8 cellular contexts compared by ENCODE assay signal in the genomic region with DNA sequence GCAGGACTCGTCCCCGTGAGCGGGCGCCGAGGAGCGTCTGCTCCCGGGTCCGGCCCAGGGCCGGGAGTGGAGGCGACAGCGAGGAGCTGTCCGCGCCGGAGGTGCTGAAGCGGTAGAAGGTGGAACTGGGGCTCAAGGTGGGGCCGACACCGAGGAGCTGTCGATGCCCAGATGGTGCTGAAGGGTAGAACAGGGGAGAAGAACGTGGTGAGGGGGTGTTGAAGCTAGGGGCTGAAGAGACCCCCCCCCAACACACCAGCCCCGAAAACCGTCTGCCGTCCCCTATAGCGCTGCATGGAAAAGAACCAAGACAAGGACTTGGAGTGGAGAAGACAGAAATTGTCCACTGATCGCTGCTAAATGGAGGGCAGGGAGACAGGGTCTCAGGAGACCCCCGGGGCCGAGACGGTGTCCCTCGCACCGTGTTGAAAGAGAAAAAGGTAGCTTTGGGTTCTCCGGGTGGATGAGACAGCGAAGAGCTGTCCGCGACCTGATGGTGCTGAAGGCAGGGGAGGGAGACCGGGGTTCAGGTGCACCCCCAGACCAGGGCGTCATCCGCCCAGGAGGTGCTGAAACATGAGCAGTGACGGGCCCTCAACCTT. TPM values are rescaled to one million over a fixed set of nuclear protein-coding genes. Genes with fewer than 3 reads are reported as not detected.
DNase-seq lines count a peak whose midpoint lies in the region; ATAC-seq and TF ChIP-seq lines count a peak whose summit lies in the region.

No MANE protein-coding gene starts in this region.

- H3K4me1 Mint-ChIP-seq in activated CD4-positive, alpha-beta memory T cell treated with anti-CD3 and anti-CD28 coated beads for 36 hours (ENCODE audit: low read depth): peaks cover 3% of the 10 kb centered on the region

- ATAC-seq in GM21423 (IDR thresholded peaks at IDR 0.05; ENCODE audit: unreplicated experiment): no peak
- ATAC-seq in HG03457 (IDR thresholded peaks at IDR 0.05; ENCODE audit: unreplicated experiment): no peak

- H3K4me3 ChIP-seq in smooth muscle cell: no peak overlapping the region

- peaks cover 56% of the 10 kb centered on the region for H3K27me3 Mint-ChIP-seq in activated CD4-positive, alpha-beta memory T cell treated with anti-CD3 and anti-CD28 coated beads for 36 hours

- peak; percentile 68 for DNase-seq in Daoy (ENCODE audit: low read depth)
- peak; percentile 33 to 54 for DNase-seq in Kasumi-1 (lab: John Stamatoyannopoulos, UW)
- DNase-seq in activated CD4-positive, alpha-beta memory T cell treated with anti-CD3 and anti-CD28 coated beads for 36 hours: peak; percentile 67
- peak; percentile 15 for DNase-seq in fibroblast of peridontal ligament (ENCODE audit: extremely low read depth)
- DNase-seq in smooth muscle cell (lab: John Stamatoyannopoulos, UW; ENCODE audit: unreplicated experiment): peak; percentile 37
- DNase-seq in NCI-H526 treated with DMSO at 0.1 percent for 48 hours (lab: John Stamatoyannopoulos, UW): no peak

- H3K27me3 ChIP-seq in smooth muscle cell (ENCODE audit: low read depth): peaks cover 11% of the 10 kb centered on the region

- no peaks in the 10 kb centered on the region for H4K20me1 ChIP-seq in smooth muscle cell (ENCODE audit: low read depth)

- no peak for TF ChIP-seq CTCF in smooth muscle cell (IDR thresholded peaks at IDR 0.05; ENCODE audit: borderline replicate concordance, insufficient read depth, poor library complexity, severe bottlenecking)

- no peak overlapping the region for H3K9ac ChIP-seq in smooth muscle cell (ENCODE audit: low read depth)

- no peaks in the 10 kb centered on the region for H3K36me3 Mint-ChIP-seq in activated CD4-positive, alpha-beta memory T cell treated with anti-CD3 and anti-CD28 coated beads for 36 hours

- no peak overlapping the region for H3K4me3 Mint-ChIP-seq in activated CD4-positive, alpha-beta memory T cell treated with anti-CD3 and anti-CD28 coated beads for 36 hours

- no peaks in the 10 kb centered on the region for H3K9me3 ChIP-seq in smooth muscle cell (replicated peaks; ENCODE audit: low read depth)

- POLR2A ChIA-PET in activated CD4-positive, alpha-beta memory T cell treated with anti-CD3 and anti-CD28 coated beads for 36 hours (lab: Charles Lee): no interaction called here

- no peaks in the 10 kb centered on the region for H3F3A ChIP-seq in smooth muscle cell (ENCODE audit: low read depth)

- H2AFZ ChIP-seq in smooth muscle cell (ENCODE audit: low read depth): no peak overlapping the region

- H3K9me3 Mint-ChIP-seq in activated CD4-positive, alpha-beta memory T cell treated with anti-CD3 and anti-CD28 coated beads for 36 hours: peaks cover 2% of the 10 kb centered on the region

- H3K4me1 ChIP-seq in smooth muscle cell (ENCODE audit: low read depth): no peaks in the 10 kb centered on the region

- intact Hi-C loops in activated CD4-positive, alpha-beta memory T cell treated with anti-CD3 and anti-CD28 coated beads for 36 hours (cut with micrococcal nuclease): no loop called here

- no peaks in the 10 kb centered on the region for H3K79me2 ChIP-seq in smooth muscle cell (ENCODE audit: low read depth)

- no peak overlapping the region for H3K27ac Mint-ChIP-seq in activated CD4-positive, alpha-beta memory T cell treated with anti-CD3 and anti-CD28 coated beads for 36 hours

- CTCF ChIA-PET in activated CD4-positive, alpha-beta memory T cell treated with anti-CD3 and anti-CD28 coated beads for 36 hours (lab: Charles Lee): interaction anchor here (0.6 to 4.0 kb wide), 9 partner anchors 7 to 155 kb away, joined by 3 to 23 read pairs (median 4); no protein-coding TSS in a partner anchor

- peak overlapping the region; percentile 46 for H3K4me2 ChIP-seq in smooth muscle cell

- H3K27ac ChIP-seq in smooth muscle cell (ENCODE audit: low read depth): no peak overlapping the region

- WGBS in smooth muscle cell (ENCODE audit: low lambda C conversion rate): 24% methylated on average over 37 of the region's 37 CpGs

- H3K36me3 ChIP-seq in smooth muscle cell (ENCODE audit: low read depth): no peaks in the 10 kb centered on the region

RNA-seq across cellular contexts. Expression of a gene that starts 7.1 kb away (rescaled TPM):
- total RNA-seq in Daoy (2014; rRNA removed; shearing (Covaris generic)): 0.17 TPM in 1 of 2 replicates, not detected in the other
- total RNA-seq in activated CD4-positive, alpha-beta memory T cell treated with anti-CD3 and anti-CD28 coated beads for 36 hours: not detected
- 1.1 and 3.1 TPM in 2 replicates for total RNA-seq in smooth muscle cell
- 1.7 and 1.9 TPM in 2 replicates for polyA plus RNA-seq in smooth muscle cell

RNA-seq across cellular contexts. Expression of a gene that starts 29.5 kb away (rescaled TPM):
- total RNA-seq in Daoy (2014; rRNA removed; shearing (Covaris generic)): 0.23 TPM in 1 of 2 replicates, not detected in the other
- 1 to 10 TPM; 3.9 to 4.3 TPM for total RNA-seq in activated CD4-positive, alpha-beta memory T cell treated with anti-CD3 and anti-CD28 coated beads for 36 hours
- 1.4 and 4.9 TPM in 2 replicates for total RNA-seq in smooth muscle cell
- polyA plus RNA-seq in smooth muscle cell: 3.6 and 3.7 TPM in 2 replicates

RNA-seq across cellular contexts. Expression of a gene that starts 40.3 kb away (rescaled TPM):
- 43.3 and 67.4 TPM in 2 replicates for total RNA-seq in Daoy (2014; rRNA removed; shearing (Covaris generic))
- total RNA-seq in activated CD4-positive, alpha-beta memory T cell treated with anti-CD3 and anti-CD28 coated beads for 36 hours: 1 to 10 TPM; 6.4 to 7.3 TPM
- 11.6 and 13.1 TPM in 2 replicates for total RNA-seq in smooth muscle cell
- polyA plus RNA-seq in smooth muscle cell: 27.1 and 28.7 TPM in 2 replicates

RNA-seq across cellular contexts. Expression of a gene that starts 40.9 kb away (rescaled TPM):
- 0.74 and 12.6 TPM in 2 replicates for total RNA-seq in Daoy (2014; rRNA removed; shearing (Covaris generic))
- under 1 TPM; 0.36 to 0.39 TPM for total RNA-seq in activated CD4-positive, alpha-beta memory T cell treated with anti-CD3 and anti-CD28 coated beads for 36 hours
- total RNA-seq in smooth muscle cell: 3.9 and 4.9 TPM in 2 replicates
- 2.5 and 5.8 TPM in 2 replicates for polyA plus RNA-seq in smooth muscle cell

RNA-seq across cellular contexts. Expression of a gene that starts 48.1 kb away (rescaled TPM):
- total RNA-seq in Daoy (2014; rRNA removed; shearing (Covaris generic)): 75.0 and 75.6 TPM in 2 replicates
- 100 to 1,000 TPM; 232 to 236 TPM for total RNA-seq in activated CD4-positive, alpha-beta memory T cell treated with anti-CD3 and anti-CD28 coated beads for 36 hours
- total RNA-seq in smooth muscle cell: 79.9 and 164 TPM in 2 replicates
- 464 and 497 TPM in 2 replicates for polyA plus RNA-seq in smooth muscle cell
